ENCODE assay signal across 1 cellular context in the genomic region with DNA sequence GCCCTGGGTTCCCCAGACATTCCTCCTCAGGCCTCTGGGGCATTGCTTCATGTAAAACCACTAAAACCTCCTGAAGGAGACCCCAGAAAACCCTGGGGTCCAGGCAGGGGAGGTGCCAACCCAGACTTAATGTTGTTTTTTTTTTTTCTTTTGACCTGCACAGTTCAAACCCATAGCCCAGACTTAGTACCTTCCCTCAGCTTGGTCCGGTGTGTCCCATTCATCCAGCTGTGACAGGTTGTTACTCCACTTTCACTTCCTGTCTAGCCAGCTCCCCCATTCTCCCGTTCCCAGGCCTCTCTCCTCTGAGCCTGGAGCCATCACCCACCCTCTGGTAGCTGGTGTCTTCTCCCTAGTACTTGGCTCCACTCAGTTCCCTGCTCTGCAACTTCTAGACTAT.
TF ChIP-seq lines count a peak whose summit lies in the region.

No MANE protein-coding gene starts in this region.

TF ChIP-seq in GM23338, 12 proteins besides CTCF, POLR2A, EP300 and RAD21:
- TF ChIP-seq CREB1 (CRISPR knock-in tag; IDR thresholded peaks at IDR 0.05; ENCODE audit: low read depth): no peak
- no peak for TF ChIP-seq EZH2 (IDR thresholded peaks at IDR 0.05; ENCODE audit: low read depth, unreplicated experiment)
- TF ChIP-seq ZNF331 (CRISPR knock-in tag; IDR thresholded peaks at IDR 0.05; ENCODE audit: low read depth): no peak
- TF ChIP-seq ZNF114 (CRISPR knock-in tag; IDR thresholded peaks at IDR 0.05): no peak
- no peak for TF ChIP-seq ZNF462 (CRISPR knock-in tag; IDR thresholded peaks at IDR 0.05)
- TF ChIP-seq JUNB (IDR thresholded peaks at IDR 0.05; ENCODE audit: unreplicated experiment): no peak
- no peak for TF ChIP-seq NANOG (IDR thresholded peaks at IDR 0.05; ENCODE audit: borderline replicate concordance)
- no peak for TF ChIP-seq STAT1 (IDR thresholded peaks at IDR 0.05; ENCODE audit: unreplicated experiment)
